ENCODE assay signal across 22 cellular contexts in genomic region chr5:11370985-11371384, GRCh38.
"Had no signal": no experiment of that assay in that cellular context is flagged by ENCODE, and none has a peak within 500 bp of the region (broad histone marks: within the 10 kb centered on the region; RNA-seq: fewer than 3 reads in every experiment).

No MANE protein-coding gene starts in this region.

- H3K27ac ChIP-seq: HL-60, PC-9, Peyer's patch, SJCRH30 had no signal

- DNase-seq: KBM-7, MV-4-11, NCI-H1048, NCI-H1105, NCI-H1417 treated with DMSO at 0.1 percent for 48 hours, NCI-H146, NCI-H1694 treated with DMSO at 0.1 percent for 48 hours, NCI-H1930, NCI-H2081, NCI-H2107, NCI-H2227 treated with DMSO at 0.1 percent for 48 hours, NCI-H524 treated with DMSO at 0.1 percent for 48 hours, NCI-H69, NCI-H774, PC-9, Peyer's patch, SHP77 treated with DMSO at 0.1 percent for 48 hours, SJCRH30 had no signal

- ATAC-seq: Right ventricle myocardium inferior, SK-N-SH treated with all-trans-retinoic acid at 6 μM for 48 hours had no signal

- H3K4me3 ChIP-seq: PC-9, Peyer's patch, SJCRH30 had no signal

- H3K9me3 ChIP-seq: Peyer's patch, SJCRH30 had no signal

- H3K27me3 ChIP-seq: Peyer's patch, SJCRH30 had no signal

- H3K4me1 ChIP-seq: Peyer's patch, SJCRH30 had no signal

- FAIRE-seq: HTR-8/SVneo had no signal

- H3K36me3 ChIP-seq: Peyer's patch, SJCRH30 had no signal
